19 cellular contexts compared by ENCODE assay signal in genomic region chr6:160431791-160432404, GRCh38.
DNase-seq lines count a peak whose midpoint lies in the region; ATAC-seq and TF ChIP-seq lines count a peak whose summit lies in the region.
"Had no signal": no experiment of that assay in that cellular context is flagged by ENCODE, and none has a peak within 500 bp of the region (broad histone marks: within the 10 kb centered on the region; RNA-seq: fewer than 3 reads in every experiment).

No MANE protein-coding gene starts in this region.

- no peak for TF ChIP-seq EP300 in sigmoid colon (IDR thresholded peaks at IDR 0.05)

- intact Hi-C loops in left ventricle myocardium superior (cut with micrococcal nuclease) (no loop called here), sigmoid colon (cut with DNase I) (loop anchor here (1.0 to 10.0 kb wide), 3 partner anchors 41 to 295 kb away; no protein-coding TSS in a partner anchor)

- peaks cover 42% of the 10 kb centered on the region for H3K4me1 ChIP-seq in ACC112 (ENCODE audit: control insufficient read depth, insufficient read depth, low read length, unreplicated experiment)
- H3K4me1 ChIP-seq in sigmoid colon: peaks cover 0 to 55% (median 49%) of the 10 kb centered on the region in 4 donors

- no peak for TF ChIP-seq CTCF in sigmoid colon (IDR thresholded peaks at IDR 0.05)

- H3K4me3 ChIP-seq in ACC112 (ENCODE audit: low read depth, low read length) (peak overlapping the region; percentile 1; the same call in 1 of the 2 replicates), sigmoid colon (no peak overlapping the region)

- TF ChIP-seq POLR2A in sigmoid colon (IDR thresholded peaks at IDR 0.05): no peak

- H2AFZ ChIP-seq in ACC112 (ENCODE audit: low read length, unreplicated experiment): peak overlapping the region; percentile 11

- H3K36me3 ChIP-seq in ACC112 (ENCODE audit: insufficient read depth, low read length) (no peaks in the 10 kb centered on the region), sigmoid colon (no peaks in the 10 kb centered on the region)

- ATAC-seq in left ventricle myocardium superior: peak; percentile 44
- no peak for ATAC-seq in GM18873 (IDR thresholded peaks at IDR 0.05; ENCODE audit: low FRiP score, unreplicated experiment)
- ATAC-seq: activated naive CD4-positive, alpha-beta T cell treated with anti-CD3 and anti-CD28 coated beads, Interleukin-2, amount 50 U/mL, for 72 hours; left lobe of liver; natural killer cell treated with Interleukin-12 subunit alpha and Interleukin-12 subunit beta and Interleukin-15 and Interleukin-18, amount 100 ng/mL, for 72 hours; stimulated activated memory B cell treated with anti-CD40 and anti-IgM and Interleukin-4, amounts not matched to agents 10 μg/mL and 1 μg/mL and 100 μg/mL, for 72 hours had no signal

- H3K9me3 ChIP-seq in sigmoid colon: no peaks in the 10 kb centered on the region

- H3K27me3 ChIP-seq in ACC112 (ENCODE audit: insufficient read depth, low read length): peaks cover 6% of the 10 kb centered on the region; the same call in 1 of the 2 replicates
- H3K27me3 ChIP-seq in sigmoid colon: no peaks in the 10 kb centered on the region

- 85 to 94% methylated on average over 8 of the region's 8 CpGs for WGBS in sigmoid colon, 2 donors

- DNase-seq in caudate nucleus (lab: John Stamatoyannopoulos, UW) (no peak), left ventricle myocardium superior (no peak), sigmoid colon (no peak), NCI-H1105 treated with DMSO at 0.1 percent for 48 hours (lab: John Stamatoyannopoulos, UW) (no peak), midbrain (lab: John Stamatoyannopoulos, UW) (no peak)
- DNase-seq in stimulated activated CD4-positive, alpha-beta T cell treated with anti-CD3 and anti-CD28 coated beads, Interleukin-2, amount 100 ng/mL, for 48 hours: no peak
- DNase-seq: activated CD4-positive, alpha-beta T cell treated with anti-CD3 and anti-CD28 coated beads for 48 hours; activated T-cell treated with anti-CD3 and anti-CD28 coated beads for 4 hours; CD4-positive, alpha-beta memory T cell; hippocampal formation; KG1; NCI-H1417; T1000 had no signal

- H3K79me2 ChIP-seq in ACC112 (ENCODE audit: control insufficient read depth, insufficient read depth, low read length, unreplicated experiment): no peaks in the 10 kb centered on the region

- H3K27ac ChIP-seq in ACC112 (ENCODE audit: low read depth, low read length) (peak overlapping the region; percentile 82), caudate nucleus (ENCODE audit: low read depth, low read length) (peak overlapping the region; percentile 40), sigmoid colon (peak overlapping the region; percentile 45 to 85 (median 74))
